In genomic region chr7:117212969-117213877, GRCh38 we compare ENCODE assay signal across 8 cellular contexts.
DNase-seq lines count a peak whose midpoint lies in the region; ATAC-seq, FAIRE-seq and TF ChIP-seq lines count a peak whose summit lies in the region.

No MANE protein-coding gene starts in this region.

- no peaks in the 10 kb centered on the region for H3K36me3 Mint-ChIP-seq in activated T-helper 2 cell treated with anti-CD3 and anti-CD28 coated beads, Interferon-gamma antibody, Interleukin-2, Interleukin-4, amounts not matched to agents 10 μg/mL and 5 μg/mL and 100 μg/mL, durations not matched to agents 14 hours and 24 hours and 36 hours (ENCODE audit: low read depth)

- H3K27me3 Mint-ChIP-seq in activated T-helper 2 cell treated with anti-CD3 and anti-CD28 coated beads, Interferon-gamma antibody, Interleukin-2, Interleukin-4, amounts not matched to agents 10 μg/mL and 5 μg/mL and 100 μg/mL, durations not matched to agents 14 hours and 24 hours and 36 hours (ENCODE audit: low read depth), result no peaks in the 10 kb centered on the region

- no peak overlapping the region for H3K4me3 ChIP-seq in psoas muscle

- no peak overlapping the region for H3K4me3 Mint-ChIP-seq in activated T-helper 2 cell treated with anti-CD3 and anti-CD28 coated beads, Interferon-gamma antibody, Interleukin-2, Interleukin-4, amounts not matched to agents 10 μg/mL and 5 μg/mL and 100 μg/mL, durations not matched to agents 14 hours and 24 hours and 36 hours (ENCODE audit: low read depth)

- peaks cover 9 to 16% of the 10 kb centered on the region in 2 donors for H3K36me3 ChIP-seq in psoas muscle (ENCODE audit: insufficient read depth in 1 of 2, low read depth in 1 of 2)

- no peaks in the 10 kb centered on the region for H3K9me3 ChIP-seq in psoas muscle

- DNase-seq in D721Med (ENCODE audit: insufficient read length, low spot score) (no peak), OCI-M1 (lab: John Stamatoyannopoulos, UW) (peak; percentile 70), glomerular endothelial cell (ENCODE audit: extremely low read depth, low read depth, low spot score) (peak; percentile 34), psoas muscle (peak in 1 of 2 donors; percentile 25)
- DNase-seq in activated T-helper 2 cell treated with anti-CD3 and anti-CD28 coated beads, Interferon-gamma antibody, Interleukin-2, Interleukin-4, amounts not matched to agents 10 μg/mL and 5 μg/mL and 100 μg/mL, durations not matched to agents 14 hours and 24 hours and 36 hours (ENCODE audit: low spot score), result peak; percentile 16
- DNase-seq in effector CD8-positive, alpha-beta T cell (lab: John Stamatoyannopoulos, UW), result no peak

- no peak overlapping the region for H3K27ac Mint-ChIP-seq in activated T-helper 2 cell treated with anti-CD3 and anti-CD28 coated beads, Interferon-gamma antibody, Interleukin-2, Interleukin-4, amounts not matched to agents 10 μg/mL and 5 μg/mL and 100 μg/mL, durations not matched to agents 14 hours and 24 hours and 36 hours

- no peaks in the 10 kb centered on the region for H3K9me3 Mint-ChIP-seq in activated T-helper 2 cell treated with anti-CD3 and anti-CD28 coated beads, Interferon-gamma antibody, Interleukin-2, Interleukin-4, amounts not matched to agents 10 μg/mL and 5 μg/mL and 100 μg/mL, durations not matched to agents 14 hours and 24 hours and 36 hours

- peaks cover 2% of the 10 kb centered on the region for H3K4me1 Mint-ChIP-seq in activated T-helper 2 cell treated with anti-CD3 and anti-CD28 coated beads, Interferon-gamma antibody, Interleukin-2, Interleukin-4, amounts not matched to agents 10 μg/mL and 5 μg/mL and 100 μg/mL, durations not matched to agents 14 hours and 24 hours and 36 hours (ENCODE audit: low read depth)

- H3K4me1 ChIP-seq in psoas muscle, result no peaks in the 10 kb centered on the region

- 80 to 85% (median 84%) methylated on average over 5 of the region's 5 CpGs for WGBS in psoas muscle, 3 donors

- ATAC-seq in GM19452 (IDR thresholded peaks at IDR 0.05; ENCODE audit: unreplicated experiment) (peak; percentile 87), HG03521 (IDR thresholded peaks at IDR 0.05; ENCODE audit: unreplicated experiment) (peak; percentile 74), psoas muscle (peak in 1 of 4 donors; percentile 48)

- no peaks in the 10 kb centered on the region for H3K27me3 ChIP-seq in psoas muscle (ENCODE audit: insufficient read depth in 3 of 3, low read length in 2 of 3)

- no peak for FAIRE-seq in D721Med (lab: Jason Lieb, UNC)

- intact Hi-C loops in activated T-helper 2 cell treated with anti-CD3 and anti-CD28 coated beads, Interferon-gamma antibody, Interleukin-2, Interleukin-4, amounts not matched to agents 10 μg/mL and 5 μg/mL and 100 μg/mL, durations not matched to agents 14 hours and 24 hours and 36 hours (cut with micrococcal nuclease), result loop anchor here (5.0 kb wide), 2 partner anchors 174 to 504 kb away; no protein-coding TSS in a partner anchor
- intact Hi-C loops in psoas muscle (cut with DNase I), result no loop called here

- H3K27ac ChIP-seq in psoas muscle, result no peak overlapping the region

- TF ChIP-seq CTCF in D721Med (IDR thresholded peaks at IDR 0.05; ENCODE audit: insufficient read depth, missing control alignments), result peak; percentile 64
- TF ChIP-seq CTCF in psoas muscle (IDR thresholded peaks at IDR 0.05), result peak; percentile 73

Comparison
In these comparisons a context has a peak if more than half of its experiments do, and no peak if none do; other contexts are left out.
1. DNase-seq: peak in OCI-M1 (single experiment), activated T-helper 2 cell treated with anti-CD3 and anti-CD28 coated beads, Interferon-gamma antibody, Interleukin-2, Interleukin-4, amounts not matched to agents 10 μg/mL and 5 μg/mL and 100 μg/mL, durations not matched to agents 14 hours and 24 hours and 36 hours (single experiment) and glomerular endothelial cell (single experiment); none in D721Med (single experiment) and effector CD8-positive, alpha-beta T cell (single experiment).